1 cellular context compared by ENCODE assay signal in the genomic region with DNA sequence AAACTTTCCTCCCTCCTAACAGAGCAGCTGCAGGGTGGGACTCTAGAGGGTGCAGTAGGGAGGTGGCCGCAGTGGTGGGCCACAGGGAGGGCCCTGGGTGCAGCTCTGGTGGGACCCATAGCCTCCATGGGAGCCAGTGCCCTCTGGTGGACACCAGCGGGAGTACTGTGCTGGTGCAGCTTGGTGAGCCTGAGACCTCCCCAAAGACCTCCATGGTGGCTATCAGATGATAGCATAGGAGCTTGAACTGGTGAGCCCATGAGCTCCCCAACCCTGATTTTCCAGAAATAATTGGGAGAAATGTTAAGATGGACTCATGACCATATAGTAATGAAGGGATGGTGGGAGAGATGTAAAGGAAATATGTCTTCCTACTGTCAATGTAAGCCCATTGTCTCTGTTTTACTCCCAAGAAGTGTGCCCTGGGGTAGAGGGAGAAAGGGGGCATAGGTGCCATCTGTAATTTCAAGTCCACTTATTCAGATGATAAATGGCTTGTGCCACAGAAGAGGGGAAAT.
TF ChIP-seq lines count a peak whose summit lies in the region.

No MANE protein-coding gene starts in this region.

TF ChIP-seq in HEK293, 187 proteins besides CTCF, POLR2A, EP300 and RAD21 (continued from another document):
- TF ChIP-seq, protein P1, sequence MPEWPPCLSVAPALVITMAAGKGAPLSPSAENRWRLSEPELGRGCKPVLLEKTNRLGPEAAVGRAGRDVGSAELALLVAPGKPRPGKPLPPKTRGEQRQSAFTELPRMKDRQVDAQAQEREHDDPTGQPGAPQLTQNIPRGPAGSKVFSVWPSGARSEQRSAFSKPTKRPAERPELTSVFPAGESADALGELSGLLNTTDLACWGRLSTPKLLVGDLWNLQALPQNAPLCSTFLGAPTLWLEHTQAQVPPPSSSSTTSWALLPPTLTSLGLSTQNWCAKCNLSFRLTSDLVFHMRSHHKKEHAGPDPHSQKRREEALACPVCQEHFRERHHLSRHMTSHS (tag by site-specific recombination; IDR thresholded peaks at IDR 0.05) = no peak
- TF ChIP-seq, protein P2, sequence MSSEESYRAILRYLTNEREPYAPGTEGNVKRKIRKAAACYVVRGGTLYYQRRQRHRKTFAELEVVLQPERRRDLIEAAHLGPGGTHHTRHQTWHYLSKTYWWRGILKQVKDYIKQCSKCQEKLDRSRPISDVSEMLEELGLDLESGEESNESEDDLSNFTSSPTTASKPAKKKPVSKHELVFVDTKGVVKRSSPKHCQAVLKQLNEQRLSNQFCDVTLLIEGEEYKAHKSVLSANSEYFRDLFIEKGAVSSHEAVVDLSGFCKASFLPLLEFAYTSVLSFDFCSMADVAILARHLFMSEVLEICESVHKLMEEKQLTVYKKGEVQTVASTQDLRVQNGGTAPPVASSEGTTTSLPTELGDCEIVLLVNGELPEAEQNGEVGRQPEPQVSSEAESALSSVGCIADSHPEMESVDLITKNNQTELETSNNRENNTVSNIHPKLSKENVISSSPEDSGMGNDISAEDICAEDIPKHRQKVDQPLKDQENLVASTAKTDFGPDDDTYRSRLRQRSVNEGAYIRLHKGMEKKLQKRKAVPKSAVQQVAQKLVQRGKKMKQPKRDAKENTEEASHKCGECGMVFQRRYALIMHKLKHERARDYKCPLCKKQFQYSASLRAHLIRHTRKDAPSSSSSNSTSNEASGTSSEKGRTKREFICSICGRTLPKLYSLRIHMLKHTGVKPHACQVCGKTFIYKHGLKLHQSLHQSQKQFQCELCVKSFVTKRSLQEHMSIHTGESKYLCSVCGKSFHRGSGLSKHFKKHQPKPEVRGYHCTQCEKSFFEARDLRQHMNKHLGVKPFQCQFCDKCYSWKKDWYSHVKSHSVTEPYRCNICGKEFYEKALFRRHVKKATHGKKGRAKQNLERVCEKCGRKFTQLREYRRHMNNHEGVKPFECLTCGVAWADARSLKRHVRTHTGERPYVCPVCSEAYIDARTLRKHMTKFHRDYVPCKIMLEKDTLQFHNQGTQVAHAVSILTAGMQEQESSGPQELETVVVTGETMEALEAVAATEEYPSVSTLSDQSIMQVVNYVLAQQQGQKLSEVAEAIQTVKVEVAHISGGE (tag by site-specific recombination; conservative IDR thresholded peaks at IDR 0.05; ENCODE audit: low read depth) = no peak
- peak; percentile 86 for TF ChIP-seq ZFP69B (tag by site-specific recombination; IDR thresholded peaks at IDR 0.05)
- no peak for TF ChIP-seq ZNF621 (tag by site-specific recombination; IDR thresholded peaks at IDR 0.05)
- TF ChIP-seq HOXA7 (CRISPR knock-in tag; IDR thresholded peaks at IDR 0.05; ENCODE audit: borderline replicate concordance) = no peak
- no peak for TF ChIP-seq REPIN1 (tag by site-specific recombination; IDR thresholded peaks at IDR 0.05; ENCODE audit: low read depth)
- TF ChIP-seq, protein P3, sequence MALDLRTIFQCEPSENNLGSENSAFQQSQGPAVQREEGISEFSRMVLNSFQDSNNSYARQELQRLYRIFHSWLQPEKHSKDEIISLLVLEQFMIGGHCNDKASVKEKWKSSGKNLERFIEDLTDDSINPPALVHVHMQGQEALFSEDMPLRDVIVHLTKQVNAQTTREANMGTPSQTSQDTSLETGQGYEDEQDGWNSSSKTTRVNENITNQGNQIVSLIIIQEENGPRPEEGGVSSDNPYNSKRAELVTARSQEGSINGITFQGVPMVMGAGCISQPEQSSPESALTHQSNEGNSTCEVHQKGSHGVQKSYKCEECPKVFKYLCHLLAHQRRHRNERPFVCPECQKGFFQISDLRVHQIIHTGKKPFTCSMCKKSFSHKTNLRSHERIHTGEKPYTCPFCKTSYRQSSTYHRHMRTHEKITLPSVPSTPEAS (tag by site-specific recombination; IDR thresholded peaks at IDR 0.05) = no peak
- TF ChIP-seq ZNF2 (tag by site-specific recombination; IDR thresholded peaks at IDR 0.05) = peak; percentile 73; the same call in 1 of the 2 replicates
- TF ChIP-seq ZBTB7A (tag by site-specific recombination; IDR thresholded peaks at IDR 0.05; ENCODE audit: low read depth) = no peak
- TF ChIP-seq ZNF654 (tag by site-specific recombination; IDR thresholded peaks at IDR 0.05; ENCODE audit: low read depth) = peak; percentile 21
- peak; percentile 55; the same call in 1 of the 2 replicates for TF ChIP-seq TRIM28 (IDR thresholded peaks at IDR 0.05; ENCODE audit: borderline replicate concordance, low read length)
- no peak for TF ChIP-seq ZNF157 (tag by site-specific recombination; IDR thresholded peaks at IDR 0.05)
- TF ChIP-seq ZNF623 (tag by site-specific recombination; IDR thresholded peaks at IDR 0.05) = no peak
- TF ChIP-seq GLI2 (tag by site-specific recombination; IDR thresholded peaks at IDR 0.05; ENCODE audit: borderline replicate concordance, low read depth) = no peak
- no peak for TF ChIP-seq ZBTB17 (tag by site-specific recombination; IDR thresholded peaks at IDR 0.05)
- TF ChIP-seq, protein P4, sequence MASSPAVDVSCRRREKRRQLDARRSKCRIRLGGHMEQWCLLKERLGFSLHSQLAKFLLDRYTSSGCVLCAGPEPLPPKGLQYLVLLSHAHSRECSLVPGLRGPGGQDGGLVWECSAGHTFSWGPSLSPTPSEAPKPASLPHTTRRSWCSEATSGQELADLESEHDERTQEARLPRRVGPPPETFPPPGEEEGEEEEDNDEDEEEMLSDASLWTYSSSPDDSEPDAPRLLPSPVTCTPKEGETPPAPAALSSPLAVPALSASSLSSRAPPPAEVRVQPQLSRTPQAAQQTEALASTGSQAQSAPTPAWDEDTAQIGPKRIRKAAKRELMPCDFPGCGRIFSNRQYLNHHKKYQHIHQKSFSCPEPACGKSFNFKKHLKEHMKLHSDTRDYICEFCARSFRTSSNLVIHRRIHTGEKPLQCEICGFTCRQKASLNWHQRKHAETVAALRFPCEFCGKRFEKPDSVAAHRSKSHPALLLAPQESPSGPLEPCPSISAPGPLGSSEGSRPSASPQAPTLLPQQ (tag by site-specific recombination; IDR thresholded peaks at IDR 0.05) = peak; percentile 54; the same call in 1 of the 2 replicates
- no peak for TF ChIP-seq ZEB2 (tag by site-specific recombination; IDR thresholded peaks at IDR 0.05)
- TF ChIP-seq ZNF624 (tag by site-specific recombination; IDR thresholded peaks at IDR 0.05) = no peak
- 0 out of 2 replicates have a peak, but pooled peaks have one; percentile 33 for TF ChIP-seq GLIS2 (tag by site-specific recombination; IDR thresholded peaks at IDR 0.05)
- no peak for TF ChIP-seq ZNF416 (tag by site-specific recombination; IDR thresholded peaks at IDR 0.05)
- no peak for TF ChIP-seq ZNF837 (tag by site-specific recombination; IDR thresholded peaks at IDR 0.05)
- no peak for TF ChIP-seq ZNF214 (tag by site-specific recombination; IDR thresholded peaks at IDR 0.05; ENCODE audit: borderline replicate concordance)
